24 cellular contexts compared by ENCODE assay signal in genomic region chr2:67158718-67159117, GRCh38.
"Had no signal": no experiment of that assay in that cellular context is flagged by ENCODE, and none has a peak within 500 bp of the region (broad histone marks: within the 10 kb centered on the region; RNA-seq: fewer than 3 reads in every experiment).

No MANE protein-coding gene starts in this region.

- H3K36me3 ChIP-seq: colonic mucosa, esophagus muscularis mucosa, esophagus squamous epithelium, gastrocnemius medialis, gastroesophageal sphincter, heart left ventricle, heart right ventricle had no signal

- ATAC-seq: effector memory CD8-positive, alpha-beta T cell; esophagus mucosa; foreskin keratinocyte; gastrocnemius medialis; gastroesophageal sphincter; heart left ventricle; heart right ventricle had no signal

- H3K9me3 ChIP-seq: colonic mucosa, esophagus muscularis mucosa, esophagus squamous epithelium, gastrocnemius medialis, gastroesophageal sphincter, heart left ventricle had no signal

- H3K27ac ChIP-seq: colonic mucosa, coronary artery, dorsolateral prefrontal cortex, epithelial cell of prostate, esophagus muscularis mucosa, esophagus squamous epithelium, foreskin keratinocyte, gastrocnemius medialis, gastroesophageal sphincter, heart right ventricle had no signal

- H3K4me1 ChIP-seq: colonic mucosa, esophagus squamous epithelium, foreskin keratinocyte, gastrocnemius medialis, heart left ventricle, heart right ventricle had no signal

- H3K4me3 ChIP-seq: colonic mucosa, coronary artery, dorsolateral prefrontal cortex, esophagus muscularis mucosa, esophagus squamous epithelium, gastrocnemius medialis, gastroesophageal sphincter, heart left ventricle, heart right ventricle had no signal

- H3K27me3 ChIP-seq: colonic mucosa, dorsolateral prefrontal cortex, esophagus muscularis mucosa, esophagus squamous epithelium, foreskin keratinocyte, gastrocnemius medialis, gastroesophageal sphincter, heart left ventricle, heart right ventricle had no signal

- DNase-seq: colonic mucosa; cortex of kidney; dermis blood vessel endothelial cell; dorsolateral prefrontal cortex; effector CD4-positive, alpha-beta T cell; effector CD8-positive, alpha-beta T cell; effector memory CD4-positive, alpha-beta T cell; effector memory CD8-positive, alpha-beta T cell; endodermal cell; erythroblast; esophagus squamous epithelium; foreskin fibroblast; foreskin keratinocyte; foreskin melanocyte; gastrocnemius medialis; glutamatergic neuron; head of caudate nucleus; heart left ventricle; heart right ventricle had no signal
